ENCODE assay signal across 8 cellular contexts in the genomic region with DNA sequence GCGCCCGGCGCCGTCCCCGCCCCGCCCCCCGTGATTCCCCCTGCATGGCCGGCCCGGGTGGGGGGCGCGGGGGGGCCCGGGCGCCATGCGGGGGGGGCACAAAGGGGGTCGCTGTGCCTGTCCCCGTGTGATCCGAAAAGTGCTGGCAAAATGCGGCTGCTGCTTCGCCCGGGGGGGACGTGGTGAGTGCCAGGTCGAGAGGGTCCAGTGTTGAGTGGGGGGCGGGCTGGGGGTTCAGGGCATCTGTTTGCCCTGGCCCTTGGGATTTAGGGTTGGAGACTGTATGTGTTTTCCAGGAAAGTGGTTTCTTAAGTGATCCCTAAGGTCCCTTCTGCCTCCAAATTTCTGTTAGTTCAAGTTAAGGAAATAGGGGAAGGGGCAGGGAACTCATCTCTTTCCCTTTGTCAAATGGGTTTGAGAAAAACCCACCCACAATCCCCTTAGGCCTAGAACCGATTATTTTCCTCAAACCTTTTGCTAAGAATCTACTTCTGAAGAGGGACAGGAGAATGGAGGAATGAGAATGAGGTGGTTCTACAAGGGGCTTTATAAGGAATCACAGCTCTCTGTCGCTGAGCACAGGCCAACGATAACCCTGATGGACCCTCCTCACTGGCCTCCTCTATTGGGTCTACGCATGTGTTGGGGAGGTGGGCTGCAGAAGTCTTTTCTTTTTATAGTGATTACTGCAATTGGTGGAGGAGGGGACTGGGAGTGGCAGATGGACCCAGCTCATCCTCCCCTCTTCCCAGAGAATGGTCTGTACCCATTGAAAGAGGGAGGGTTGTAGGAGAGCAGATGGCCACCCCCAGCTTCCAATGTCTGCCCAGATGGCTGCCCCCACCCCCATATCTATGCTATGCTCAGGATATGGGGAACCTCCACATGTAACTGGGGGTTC. TPM values are rescaled to one million over a fixed set of nuclear protein-coding genes. Genes with fewer than 3 reads are reported as not detected.
DNase-seq lines count a peak whose midpoint lies in the region; ATAC-seq, FAIRE-seq and TF ChIP-seq lines count a peak whose summit lies in the region.

No MANE protein-coding gene starts in this region.

- TF ChIP-seq CTCF in BE2C (IDR thresholded peaks at IDR 0.05; ENCODE audit: low read depth, low read length) (no peak), bronchial epithelial cell (IDR thresholded peaks at IDR 0.05; ENCODE audit: insufficient read depth, low read length, severe bottlenecking) (no peak), natural killer cell (IDR thresholded peaks at IDR 0.05) (no peak)

- H3K27ac Mint-ChIP-seq in IgD-negative memory B cell (no peak overlapping the region), natural killer cell (no peak overlapping the region)

- ATAC-seq in natural killer cell = no peak
- ATAC-seq in HG03439 (IDR thresholded peaks at IDR 0.05; ENCODE audit: unreplicated experiment) = no peak

- no peaks in the 10 kb centered on the region for H3K27me3 ChIP-seq in BE2C
- H3K27me3 ChIP-seq in bronchial epithelial cell (ENCODE audit: control insufficient read depth, insufficient read depth, low read length) = peaks cover 17% of the 10 kb centered on the region

- peak overlapping the region; percentile 72 for H3K4me3 ChIP-seq in BE2C (ENCODE audit: low read depth, low read length)
- peak overlapping the region; percentile 32 for H3K4me3 ChIP-seq in bronchial epithelial cell (ENCODE audit: low read depth, low read length)

- H3K36me3 Mint-ChIP-seq in IgD-negative memory B cell (no peaks in the 10 kb centered on the region), natural killer cell (no peaks in the 10 kb centered on the region)

- no peak for FAIRE-seq in bronchial epithelial cell (lab: Jason Lieb, UNC)

- DNase-seq in BE2C (no peak), bronchial epithelial cell (ENCODE audit: low read depth) (no peak), natural killer cell (no peak), NCI-H345 treated with DMSO at 0.1 percent for 48 hours (lab: John Stamatoyannopoulos, UW; ENCODE audit: unreplicated experiment) (no peak), Kasumi-1 (lab: John Stamatoyannopoulos, UW) (no peak), inferior parietal cortex (ENCODE audit: extremely low spot score) (no peak)

- intact Hi-C loops in natural killer cell (cut with micrococcal nuclease) = no loop called here

- H3K9me3 ChIP-seq in BE2C = no peaks in the 10 kb centered on the region

- H3K4me1 Mint-ChIP-seq in IgD-negative memory B cell = peaks cover 29 to 32% (median 29%) of the 10 kb centered on the region in 3 donors
- peaks cover 6 to 17% of the 10 kb centered on the region in 2 donors for H3K4me1 Mint-ChIP-seq in natural killer cell

- H3K27me3 Mint-ChIP-seq in IgD-negative memory B cell (peaks cover 30% of the 10 kb centered on the region), natural killer cell (ENCODE audit: low read depth in 2 of 2) (peaks cover 0 to 3% of the 10 kb centered on the region in 2 donors)

- H3K4me3 Mint-ChIP-seq in IgD-negative memory B cell = peak overlapping the region in 3 of 4 donors; percentile 52 to 85 (median 84)
- peak overlapping the region; percentile 67 for H3K4me3 Mint-ChIP-seq in natural killer cell

- H3K36me3 ChIP-seq in BE2C (peaks cover 15% of the 10 kb centered on the region), bronchial epithelial cell (ENCODE audit: control insufficient read depth, insufficient read depth, low read length) (no peaks in the 10 kb centered on the region)

- peaks cover 13% of the 10 kb centered on the region for H3K4me1 ChIP-seq in BE2C

- H3K9me3 Mint-ChIP-seq in IgD-negative memory B cell (no peaks in the 10 kb centered on the region), natural killer cell (no peaks in the 10 kb centered on the region)

RNA-seq across cellular contexts. Expression of a gene that starts 0.8 kb away (rescaled TPM):
- 18.5 TPM for polyA plus RNA-seq in BE2C (2012; ENCODE audit: insufficient read depth, insufficient read length, low read depth)
- polyA plus RNA-seq in IgD-negative memory B cell = not detected
- total RNA-seq in bronchial epithelial cell (0.26 and 0.53 TPM in 2 replicates), natural killer cell (1 to 10 TPM; 3.1 to 6.5 (median 5.1) TPM)

RNA-seq across cellular contexts. Expression of a gene that starts 7.4 kb away (rescaled TPM):
- polyA plus RNA-seq in BE2C (2012; ENCODE audit: insufficient read depth, insufficient read length, low read depth) = 178 TPM
- 0.91 TPM for polyA plus RNA-seq in IgD-negative memory B cell
- total RNA-seq in bronchial epithelial cell (1.5 and 3.7 TPM in 2 replicates), natural killer cell (10 to 100 TPM; 65.1 to 81.1 (median 77.0) TPM)

RNA-seq across cellular contexts. Expression of a gene that starts 20.9 kb away (rescaled TPM):
- 17.6 TPM for polyA plus RNA-seq in BE2C (2012; ENCODE audit: insufficient read depth, insufficient read length, low read depth)
- polyA plus RNA-seq in IgD-negative memory B cell = not detected
- total RNA-seq in bronchial epithelial cell (0.13 TPM in 1 of 2 replicates, not detected in the other), natural killer cell (under 1 TPM; 0.38 to 0.59 (median 0.48) TPM)

RNA-seq across cellular contexts. Expression of a gene that starts 21.1 kb away (rescaled TPM):
- polyA plus RNA-seq in BE2C (2012; ENCODE audit: insufficient read depth, insufficient read length, low read depth) = 37.0 TPM
- 15.5 TPM for polyA plus RNA-seq in IgD-negative memory B cell
- total RNA-seq in bronchial epithelial cell (38.4 and 46.3 TPM in 2 replicates), natural killer cell (10 to 100 TPM; 41.0 to 62.9 (median 52.0) TPM)

Comparison
In these comparisons a context has a peak if more than half of its experiments do, and no peak if none do; other contexts are left out.
1. RNA of a gene that starts 7.4 kb away (total RNA-seq): 65.1 to 81.1 TPM in natural killer cell; 1.5 to 3.7 TPM in bronchial epithelial cell; every median in the first group is over 10 times any median in the second.